ENCODE assay signal across 1 cellular context in genomic region chr9:21135736-21136135, GRCh38.
TF ChIP-seq lines count a peak whose summit lies in the region.

No MANE protein-coding gene starts in this region.

TF ChIP-seq in WTC11, 78 proteins besides CTCF, POLR2A, EP300 and RAD21 (continued from another document):
- TF ChIP-seq KAT7 (CRISPR knock-in tag; IDR thresholded peaks at IDR 0.05; ENCODE audit: borderline replicate concordance): no peak
- no peak for TF ChIP-seq ZSCAN18 (CRISPR knock-in tag; IDR thresholded peaks at IDR 0.05)
- TF ChIP-seq GRHL2 (CRISPR knock-in tag; IDR thresholded peaks at IDR 0.05; ENCODE audit: insufficient replicate concordance, severe bottlenecking): no peak
- TF ChIP-seq NFYB (CRISPR knock-in tag; conservative IDR thresholded peaks at IDR 0.05; ENCODE audit: low read depth): no peak
- no peak for TF ChIP-seq NFE2L1 (CRISPR knock-in tag; IDR thresholded peaks at IDR 0.05)
- TF ChIP-seq ETV6 (CRISPR knock-in tag; IDR thresholded peaks at IDR 0.05): no peak
- TF ChIP-seq ZNF138 (CRISPR knock-in tag; conservative IDR thresholded peaks at IDR 0.05): no peak
- TF ChIP-seq NR3C1 (CRISPR knock-in tag; conservative IDR thresholded peaks at IDR 0.05; ENCODE audit: low read depth): no peak
- no peak for TF ChIP-seq JUN (CRISPR knock-in tag; IDR thresholded peaks at IDR 0.05)
TF ChIP-seq in WTC11: peak in this region for 0.
